In genomic region chr2:20487030-20487391, GRCh38 we compare ENCODE assay signal across 19 cellular contexts.
"Had no signal": no experiment of that assay in that cellular context is flagged by ENCODE, and none has a peak within 500 bp of the region (broad histone marks: within the 10 kb centered on the region; RNA-seq: fewer than 3 reads in every experiment).

No MANE protein-coding gene starts in this region.

- H3K27ac ChIP-seq: breast epithelium, esophagus muscularis mucosa, neutrophil, parathyroid adenoma, thyroid gland had no signal

- H2AFZ ChIP-seq: parathyroid adenoma had no signal

- H3K4me1 Mint-ChIP-seq: activated B cell treated with CpG ODN at 0.5 μM for 24 hours; activated CD8-positive, alpha-beta memory T cell treated with anti-CD3 and anti-CD28 coated beads, Interleukin-2, amount 10 ng/mL, durations not matched to agents 7 days and 5 days; memory B cell; naive thymus-derived CD4-positive, alpha-beta T cell had no signal

- DNase-seq: activated B cell treated with CpG ODN at 0.5 μM for 24 hours; activated CD4-positive, alpha-beta memory T cell treated with anti-CD3 and anti-CD28 coated beads, Interleukin-2, amount 10 ng/mL, durations not matched to agents 7 days and 5 days; activated CD4-positive, alpha-beta T cell treated with anti-CD3 and anti-CD28 coated beads for 4 hours; activated CD8-positive, alpha-beta memory T cell treated with anti-CD3 and anti-CD28 coated beads, Interleukin-2, amount 10 ng/mL, durations not matched to agents 7 days and 5 days; activated naive CD4-positive, alpha-beta T cell treated with anti-CD3 and anti-CD28 coated beads, Interleukin-2, amount 50 U/mL, for 16 hours; activated T-cell treated with anti-CD3 and anti-CD28 coated beads, Interleukin-2, amount 50 U/mL, for 1 hour; aorta; cortex of kidney; effector CD4-positive, alpha-beta T cell; naive thymus-derived CD4-positive, alpha-beta T cell; stimulated activated naive B cell treated with anti-CD40 and anti-IgM and Interleukin-4, amounts not matched to agents 10 μg/mL and 1 μg/mL and 100 μg/mL, for 72 hours; thyroid gland had no signal

- H3K27me3 Mint-ChIP-seq: memory B cell; stimulated activated naive B cell treated with anti-CD40 and anti-IgM and Interleukin-4, amounts not matched to agents 10 μg/mL and 1 μg/mL and 100 μg/mL, for 72 hours had no signal

- ATAC-seq: activated CD8-positive, alpha-beta memory T cell treated with anti-CD3 and anti-CD28 coated beads, Interleukin-2, amount 10 ng/mL, durations not matched to agents 7 days and 5 days; naive thymus-derived CD4-positive, alpha-beta T cell; stimulated activated naive B cell treated with anti-CD40 and anti-IgM and Interleukin-4, amounts not matched to agents 10 μg/mL and 1 μg/mL and 100 μg/mL, for 72 hours had no signal

- H3K4me3 ChIP-seq: breast epithelium, esophagus muscularis mucosa, thyroid gland had no signal

- H3K9ac ChIP-seq: parathyroid adenoma had no signal

- H3K79me2 ChIP-seq: parathyroid adenoma had no signal

- H3K27me3 ChIP-seq: breast epithelium, esophagus muscularis mucosa, neutrophil, thyroid gland had no signal

- H3K4me1 ChIP-seq: parathyroid adenoma had no signal

- H3K9me3 ChIP-seq: breast epithelium, esophagus muscularis mucosa, neutrophil, thyroid gland had no signal

- H3K36me3 Mint-ChIP-seq: activated CD8-positive, alpha-beta memory T cell treated with anti-CD3 and anti-CD28 coated beads, Interleukin-2, amount 10 ng/mL, durations not matched to agents 7 days and 5 days; memory B cell; naive thymus-derived CD4-positive, alpha-beta T cell; stimulated activated naive B cell treated with anti-CD40 and anti-IgM and Interleukin-4, amounts not matched to agents 10 μg/mL and 1 μg/mL and 100 μg/mL, for 72 hours had no signal

- H3K9me3 Mint-ChIP-seq: activated B cell treated with CpG ODN at 0.5 μM for 24 hours; activated CD4-positive, alpha-beta memory T cell treated with anti-CD3 and anti-CD28 coated beads, Interleukin-2, amount 10 ng/mL, durations not matched to agents 7 days and 5 days; activated T-helper 2 cell treated with anti-CD3 and anti-CD28 coated beads, Interferon-gamma antibody, Interleukin-2, Interleukin-4, amounts not matched to agents 10 μg/mL and 5 μg/mL and 100 μg/mL, durations not matched to agents 14 hours and 24 hours and 36 hours; memory B cell; naive thymus-derived CD4-positive, alpha-beta T cell; stimulated activated naive B cell treated with anti-CD40 and anti-IgM and Interleukin-4, amounts not matched to agents 10 μg/mL and 1 μg/mL and 100 μg/mL, for 72 hours; T-helper 2 cell treated with Interferon-gamma antibody and Interleukin-4, amounts not matched to agents 5 μg/mL and 100 μg/mL, for 36 hours had no signal

- H3K27ac Mint-ChIP-seq: activated B cell treated with CpG ODN at 0.5 μM for 24 hours; activated CD4-positive, alpha-beta memory T cell treated with anti-CD3 and anti-CD28 coated beads, Interleukin-2, amount 10 ng/mL, durations not matched to agents 7 days and 5 days; activated CD8-positive, alpha-beta memory T cell treated with anti-CD3 and anti-CD28 coated beads, Interleukin-2, amount 10 ng/mL, durations not matched to agents 7 days and 5 days; activated T-helper 2 cell treated with anti-CD3 and anti-CD28 coated beads, Interferon-gamma antibody, Interleukin-2, Interleukin-4, amounts not matched to agents 10 μg/mL and 5 μg/mL and 100 μg/mL, durations not matched to agents 14 hours and 24 hours and 36 hours; memory B cell; naive thymus-derived CD4-positive, alpha-beta T cell; stimulated activated naive B cell treated with anti-CD40 and anti-IgM and Interleukin-4, amounts not matched to agents 10 μg/mL and 1 μg/mL and 100 μg/mL, for 72 hours; T-helper 2 cell treated with Interferon-gamma antibody and Interleukin-4, amounts not matched to agents 5 μg/mL and 100 μg/mL, for 36 hours had no signal

- H3K4me3 Mint-ChIP-seq: activated B cell treated with CpG ODN at 0.5 μM for 24 hours; activated CD4-positive, alpha-beta memory T cell treated with anti-CD3 and anti-CD28 coated beads, Interleukin-2, amount 10 ng/mL, durations not matched to agents 7 days and 5 days; activated CD8-positive, alpha-beta memory T cell treated with anti-CD3 and anti-CD28 coated beads, Interleukin-2, amount 10 ng/mL, durations not matched to agents 7 days and 5 days; memory B cell; naive thymus-derived CD4-positive, alpha-beta T cell; stimulated activated naive B cell treated with anti-CD40 and anti-IgM and Interleukin-4, amounts not matched to agents 10 μg/mL and 1 μg/mL and 100 μg/mL, for 72 hours; T-helper 2 cell treated with Interferon-gamma antibody and Interleukin-4, amounts not matched to agents 5 μg/mL and 100 μg/mL, for 36 hours had no signal

- H3K36me3 ChIP-seq: breast epithelium, esophagus muscularis mucosa, neutrophil, thyroid gland had no signal
